37 cellular contexts compared by ENCODE assay signal in genomic region chr7:20795361-20795760, GRCh38. TPM values are rescaled to one million over a fixed set of nuclear protein-coding genes. Genes with fewer than 3 reads are reported as not detected.
"Had no signal": no experiment of that assay in that cellular context is flagged by ENCODE, and none has a peak within 500 bp of the region (broad histone marks: within the 10 kb centered on the region; RNA-seq: fewer than 3 reads in every experiment).

No MANE protein-coding gene starts in this region.

- H3K9me3 Mint-ChIP-seq: dendritic cell treated with granulocyte-macrophage colony-stimulating factor and Interleukin-4, amounts not matched to agents 40 ng/mL and 50 ng/mL, for 4 days; mesothelial cell of epicardium; stimulated activated memory B cell treated with anti-CD40 and anti-IgM and Interleukin-4, amounts not matched to agents 10 μg/mL and 1 μg/mL and 100 μg/mL, for 72 hours had no signal

- H3K27ac ChIP-seq: breast epithelium, esophagus muscularis mucosa, foreskin keratinocyte, heart right ventricle, thyroid gland, upper lobe of left lung, vagina, VCaP had no signal

- H3K27ac Mint-ChIP-seq: activated CD8-positive, alpha-beta T cell treated with anti-CD3 and anti-CD28 coated beads for 36 hours; activated naive CD8-positive, alpha-beta T cell treated with anti-CD3 and anti-CD28 coated beads, Interleukin-2, amount 50 U/mL, for 24 hours; activated T-helper 17 cell treated with anti-CD3 and anti-CD28 coated beads, Interleukin-2, amount 50 U/mL, for 72 hours; dendritic cell treated with granulocyte-macrophage colony-stimulating factor and Interleukin-4, amounts not matched to agents 40 ng/mL and 50 ng/mL, for 4 days; mesothelial cell of epicardium; stimulated activated memory B cell treated with anti-CD40 and anti-IgM and Interleukin-4, amounts not matched to agents 10 μg/mL and 1 μg/mL and 100 μg/mL, for 72 hours; stimulated activated naive CD8-positive, alpha-beta T cell treated with anti-CD3 and anti-CD28 coated beads, Interleukin-15, amount 100 ng/mL, for 72 hours; T-helper 1 cell treated with Interleukin-12 subunit alpha and Interleukin-12 subunit beta and Interleukin-4 antibody, amounts not matched to agents 30 μg/mL and 1 μg/mL, for 36 hours had no signal

- H3K4me2 ChIP-seq: smooth muscle cell had no signal

- ATAC-seq: activated CD4-positive, CD25-positive, alpha-beta regulatory T cell treated with anti-CD3 and anti-CD28 coated beads, Interleukin-2, amount 50 U/mL, for 24 hours; activated CD8-positive, alpha-beta T cell treated with anti-CD3 and anti-CD28 coated beads for 36 hours; activated naive CD8-positive, alpha-beta T cell treated with anti-CD3 and anti-CD28 coated beads, Interleukin-2, amount 50 U/mL, for 24 hours; activated T-cell treated with anti-CD3 and anti-CD28 coated beads, Interleukin-2, amount 50 U/mL, for 4 hours; activated T-helper 17 cell treated with anti-CD3 and anti-CD28 coated beads, Interleukin-2, amount 50 U/mL, for 72 hours; foreskin keratinocyte; heart right ventricle; left cardiac atrium; left ventricle myocardium superior; naive thymus-derived CD4-positive, alpha-beta T cell; stimulated activated memory B cell treated with anti-CD40 and anti-IgM and Interleukin-4, amounts not matched to agents 10 μg/mL and 1 μg/mL and 100 μg/mL, for 72 hours; stimulated activated naive CD8-positive, alpha-beta T cell treated with anti-CD3 and anti-CD28 coated beads, Interleukin-15, amount 100 ng/mL, for 72 hours had no signal

- H3K4me3 ChIP-seq: breast epithelium, esophagus muscularis mucosa, heart right ventricle, smooth muscle cell, thyroid gland, upper lobe of left lung, vagina had no signal

- DNase-seq: activated CD4-positive, alpha-beta T cell treated with anti-CD3 and anti-CD28 coated beads, Interleukin-2, amount 50 U/mL, for 1 hour; activated CD8-positive, alpha-beta T cell treated with anti-CD3 and anti-CD28 coated beads for 36 hours; activated gamma-delta T cell treated with Interleukin-2 at 50 U/mL for 16 hours; activated naive CD4-positive, alpha-beta T cell treated with anti-CD3 and anti-CD28 coated beads, Interleukin-2, amount 50 U/mL, for 16 hours; activated naive CD8-positive, alpha-beta T cell treated with anti-CD3 and anti-CD28 coated beads, Interleukin-2, amount 50 U/mL, for 24 hours; activated T-cell treated with anti-CD3 and anti-CD28 coated beads, Interleukin-2, amount 50 U/mL, for 4 hours; amygdala; foreskin keratinocyte; heart right ventricle; left cardiac atrium; left ventricle myocardium superior; mammary epithelial cell; naive thymus-derived CD4-positive, alpha-beta T cell; stimulated activated CD4-positive, alpha-beta T cell treated with anti-CD3 and anti-CD28 coated beads, Interleukin-1b, Interleukin-23, amount 100 ng/mL, for 48 hours; stimulated activated CD4-positive, alpha-beta T cell treated with anti-CD3 and anti-CD28 coated beads, Interleukin-4, amount 100 ng/mL, for 4 hours; stimulated activated CD8-positive, alpha-beta memory T cell treated with anti-CD3 and anti-CD28 coated beads, Interleukin-4, amount 100 ng/mL, for 48 hours; stimulated activated naive CD8-positive, alpha-beta T cell treated with anti-CD3 and anti-CD28 coated beads, Interleukin-15, amount 100 ng/mL, for 72 hours; substantia nigra; T-helper 9 cell; thyroid gland; upper lobe of left lung had no signal

- H3K36me3 Mint-ChIP-seq: mesothelial cell of epicardium; stimulated activated memory B cell treated with anti-CD40 and anti-IgM and Interleukin-4, amounts not matched to agents 10 μg/mL and 1 μg/mL and 100 μg/mL, for 72 hours had no signal

- H3K4me3 Mint-ChIP-seq: activated CD8-positive, alpha-beta T cell treated with anti-CD3 and anti-CD28 coated beads for 36 hours; activated naive CD8-positive, alpha-beta T cell treated with anti-CD3 and anti-CD28 coated beads, Interleukin-2, amount 50 U/mL, for 24 hours; activated T-cell treated with anti-CD3 and anti-CD28 coated beads, Interleukin-2, amount 50 U/mL, for 4 hours; activated T-helper 17 cell treated with anti-CD3 and anti-CD28 coated beads, Interleukin-2, amount 50 U/mL, for 72 hours; central memory CD8-positive, alpha-beta T cell; dendritic cell treated with granulocyte-macrophage colony-stimulating factor and Interleukin-4, amounts not matched to agents 40 ng/mL and 50 ng/mL, for 4 days; mesothelial cell of epicardium; stimulated activated memory B cell treated with anti-CD40 and anti-IgM and Interleukin-4, amounts not matched to agents 10 μg/mL and 1 μg/mL and 100 μg/mL, for 72 hours; stimulated activated naive CD8-positive, alpha-beta T cell treated with anti-CD3 and anti-CD28 coated beads, Interleukin-15, amount 100 ng/mL, for 72 hours; T-helper 1 cell treated with Interleukin-12 subunit alpha and Interleukin-12 subunit beta and Interleukin-4 antibody, amounts not matched to agents 30 μg/mL and 1 μg/mL, for 36 hours had no signal

- H3K4me1 ChIP-seq: foreskin keratinocyte had no signal

- H3K4me1 Mint-ChIP-seq: activated T-helper 17 cell treated with anti-CD3 and anti-CD28 coated beads, Interleukin-2, amount 50 U/mL, for 72 hours had no signal

- H3K9me3 ChIP-seq: breast epithelium, esophagus muscularis mucosa, heart right ventricle, thyroid gland, vagina had no signal

- H3K36me3 ChIP-seq: breast epithelium, esophagus muscularis mucosa, heart right ventricle, thyroid gland, upper lobe of left lung, vagina had no signal

RNA-seq across cellular contexts. Expression of gene SP8, which starts 8.7 kb away (rescaled TPM):
- total RNA-seq: activated CD8-positive, alpha-beta T cell treated with anti-CD3 and anti-CD28 coated beads for 36 hours; activated T-cell treated with anti-CD3 and anti-CD28 coated beads, Interleukin-2, amount 50 U/mL, for 4 hours; activated T-helper 17 cell treated with anti-CD3 and anti-CD28 coated beads, Interleukin-2, amount 50 U/mL, for 72 hours; breast epithelium; esophagus muscularis mucosa; foreskin keratinocyte; glomerular endothelial cell; heart right ventricle; left cardiac atrium; left ventricle myocardium superior; mesothelial cell of epicardium; naive thymus-derived CD4-positive, alpha-beta T cell; osteocyte; posterior vena cava; renal cortical epithelial cell; smooth muscle cell; thyroid gland; upper lobe of left lung had no signal
